1 cellular context compared by ENCODE assay signal in genomic region chr19:35380450-35381124, GRCh38.
TF ChIP-seq lines count a peak whose summit lies in the region.

No MANE protein-coding gene starts in this region.

TF ChIP-seq in K562, 482 proteins besides CTCF, POLR2A, EP300 and RAD21 (continued from another document and continues in another):
- TF ChIP-seq KLF6 (CRISPR knock-in tag; IDR thresholded peaks at IDR 0.05; ENCODE audit: borderline replicate concordance) (peak; percentile 75; the same call in 1 of the 2 replicates), ZBTB12 (CRISPR knock-in tag; IDR thresholded peaks at IDR 0.05) (peak; percentile 15; the same call in 1 of the 2 replicates), DNMT1 (IDR thresholded peaks at IDR 0.05) (no peak), ZNF699 (CRISPR knock-in tag; IDR thresholded peaks at IDR 0.05; ENCODE audit: insufficient replicate concordance) (no peak), ZNF174 (CRISPR knock-in tag; IDR thresholded peaks at IDR 0.05) (no peak), ZKSCAN8 (CRISPR knock-in tag; IDR thresholded peaks at IDR 0.05) (no peak; the same call in 1 of the 2 replicates), DDX20 (tag; IDR thresholded peaks at IDR 0.05; ENCODE audit: low read depth) (no peak), BACH1 (tag; IDR thresholded peaks at IDR 0.05) (no peak), YBX1 (IDR thresholded peaks at IDR 0.05) (no peak), PURB (CRISPR knock-in tag; IDR thresholded peaks at IDR 0.05; ENCODE audit: low read depth) (no peak), MIER1 (IDR thresholded peaks at IDR 0.05; ENCODE audit: low read depth) (no peak), ZNF766 (CRISPR knock-in tag; conservative IDR thresholded peaks at IDR 0.05) (peak; percentile 87), PCBP1 (IDR thresholded peaks at IDR 0.05; ENCODE audit: low read depth, low read length, poor library complexity, severe bottlenecking) (no peak), RUNX1 (IDR thresholded peaks at IDR 0.05; ENCODE audit: low read depth) (peak; percentile 66), ZFP36 (IDR thresholded peaks at IDR 0.05; ENCODE audit: low read depth, low read length, partially characterized antibody) (no peak), SRSF9 (IDR thresholded peaks at IDR 0.05; ENCODE audit: borderline replicate concordance, low read depth, low read length) (no peak), TCF15 (CRISPR knock-in tag; IDR thresholded peaks at IDR 0.05) (no peak), MLX (CRISPR knock-in tag; conservative IDR thresholded peaks at IDR 0.05) (no peak), CREB1 (IDR thresholded peaks at IDR 0.05) (peak; percentile 59), CREB1 (CRISPR knock-in tag; IDR thresholded peaks at IDR 0.05) (peak; percentile 72; the same call in 1 of the 2 replicates), NFRKB (IDR thresholded peaks at IDR 0.05; ENCODE audit: low read depth) (no peak), E2F5 (CRISPR knock-in tag; IDR thresholded peaks at IDR 0.05) (no peak), CREB3L1 (IDR thresholded peaks at IDR 0.05; ENCODE audit: borderline replicate concordance, low read depth) (peak; percentile 97), ZMIZ1 (IDR thresholded peaks at IDR 0.05; ENCODE audit: low read depth in 2 of 2, low read length in 2 of 2) (peak in 1 of 2 experiments; percentile 87; a peak in 2 of 4 replicates), CC2D1A (IDR thresholded peaks at IDR 0.05) (peak; percentile 78; the same call in 1 of the 2 replicates), RERE (CRISPR knock-in tag; IDR thresholded peaks at IDR 0.05; ENCODE audit: borderline replicate concordance) (no peak), CHD4 (IDR thresholded peaks at IDR 0.05; ENCODE audit: insufficient read depth, insufficient replicate concordance, low read depth, low read length, poor library complexity, severe bottlenecking) (no peak), NFIX (CRISPR knock-in tag; IDR thresholded peaks at IDR 0.05; ENCODE audit: low read depth) (no peak), HNRNPUL1 (IDR thresholded peaks at IDR 0.05; ENCODE audit: low read length) (no peak), SMAD3 (CRISPR knock-in tag; conservative IDR thresholded peaks at IDR 0.05) (peak; percentile 68; the same call in 1 of the 2 replicates), HMG20B (CRISPR knock-in tag; IDR thresholded peaks at IDR 0.05) (no peak), BRD4 (IDR thresholded peaks at IDR 0.05) (no peak), ZNF318 (IDR thresholded peaks at IDR 0.05; ENCODE audit: borderline replicate concordance in 1 of 2, low read depth in 1 of 2) (no peak), RHOXF2B (CRISPR knock-in tag; conservative IDR thresholded peaks at IDR 0.05) (no peak), BRD9 (IDR thresholded peaks at IDR 0.05; ENCODE audit: low read depth, partially characterized antibody) (peak; percentile 69), SIRT6 (IDR thresholded peaks at IDR 0.05; ENCODE audit: low read depth, low read length) (no peak)
